Comparison of ENCODE assay signal across 1 cellular context in the genomic region with DNA sequence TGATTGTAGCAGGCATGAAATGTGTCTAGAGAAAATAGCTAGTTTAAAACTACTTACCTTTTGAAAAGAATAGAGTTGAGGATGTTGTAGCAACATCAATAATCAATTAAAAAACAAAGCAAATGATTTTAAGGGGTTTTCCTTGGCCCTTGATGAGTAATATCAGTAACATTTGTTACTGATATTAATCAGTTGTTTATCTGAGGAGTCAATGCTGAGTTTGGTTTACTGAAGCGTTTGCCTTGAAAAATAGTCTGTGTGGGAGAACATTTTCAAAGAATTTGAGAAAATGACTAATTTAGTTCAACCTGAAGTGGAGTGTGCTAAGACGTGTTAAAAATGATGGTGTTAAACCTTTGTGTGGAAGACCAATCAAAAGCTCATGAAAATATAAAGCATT.
TF ChIP-seq lines count a peak whose summit lies in the region.

No MANE protein-coding gene starts in this region.

TF ChIP-seq in GM12878, 131 proteins besides CTCF, POLR2A, EP300 and RAD21 (continued from another document and continues in another):
- TF ChIP-seq, protein P1, sequence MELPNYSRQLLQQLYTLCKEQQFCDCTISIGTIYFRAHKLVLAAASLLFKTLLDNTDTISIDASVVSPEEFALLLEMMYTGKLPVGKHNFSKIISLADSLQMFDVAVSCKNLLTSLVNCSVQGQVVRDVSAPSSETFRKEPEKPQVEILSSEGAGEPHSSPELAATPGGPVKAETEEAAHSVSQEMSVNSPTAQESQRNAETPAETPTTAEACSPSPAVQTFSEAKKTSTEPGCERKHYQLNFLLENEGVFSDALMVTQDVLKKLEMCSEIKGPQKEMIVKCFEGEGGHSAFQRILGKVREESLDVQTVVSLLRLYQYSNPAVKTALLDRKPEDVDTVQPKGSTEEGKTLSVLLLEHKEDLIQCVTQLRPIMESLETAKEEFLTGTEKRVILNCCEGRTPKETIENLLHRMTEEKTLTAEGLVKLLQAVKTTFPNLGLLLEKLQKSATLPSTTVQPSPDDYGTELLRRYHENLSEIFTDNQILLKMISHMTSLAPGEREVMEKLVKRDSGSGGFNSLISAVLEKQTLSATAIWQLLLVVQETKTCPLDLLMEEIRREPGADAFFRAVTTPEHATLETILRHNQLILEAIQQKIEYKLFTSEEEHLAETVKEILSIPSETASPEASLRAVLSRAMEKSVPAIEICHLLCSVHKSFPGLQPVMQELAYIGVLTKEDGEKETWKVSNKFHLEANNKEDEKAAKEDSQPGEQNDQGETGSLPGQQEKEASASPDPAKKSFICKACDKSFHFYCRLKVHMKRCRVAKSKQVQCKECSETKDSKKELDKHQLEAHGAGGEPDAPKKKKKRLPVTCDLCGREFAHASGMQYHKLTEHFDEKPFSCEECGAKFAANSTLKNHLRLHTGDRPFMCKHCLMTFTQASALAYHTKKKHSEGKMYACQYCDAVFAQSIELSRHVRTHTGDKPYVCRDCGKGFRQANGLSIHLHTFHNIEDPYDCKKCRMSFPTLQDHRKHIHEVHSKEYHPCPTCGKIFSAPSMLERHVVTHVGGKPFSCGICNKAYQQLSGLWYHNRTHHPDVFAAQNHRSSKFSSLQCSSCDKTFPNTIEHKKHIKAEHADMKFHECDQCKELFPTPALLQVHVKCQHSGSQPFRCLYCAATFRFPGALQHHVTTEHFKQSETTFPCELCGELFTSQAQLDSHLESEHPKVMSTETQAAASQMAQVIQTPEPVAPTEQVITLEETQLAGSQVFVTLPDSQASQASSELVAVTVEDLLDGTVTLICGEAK (IDR thresholded peaks at IDR 0.05; ENCODE audit: borderline replicate concordance) = no peak
- TF ChIP-seq FOXM1 (IDR thresholded peaks at IDR 0.05; ENCODE audit: low read depth, low read length) (peak; percentile 72; the same call in 1 of the 2 replicates), MEF2A (IDR thresholded peaks at IDR 0.05; ENCODE audit: insufficient read depth, low read depth, low read length) (0 out of 2 replicates have a peak, but pooled peaks have one; percentile 36), FOS (IDR thresholded peaks at IDR 0.05; ENCODE audit: borderline replicate concordance, extremely low read depth, insufficient read length) (no peak), DPF2 (IDR thresholded peaks at IDR 0.05) (peak; percentile 78), POLR2AphosphoS5 (IDR thresholded peaks at IDR 0.05; ENCODE audit: low read length) (no peak), NR2C1 (IDR thresholded peaks at IDR 0.05) (no peak), NFXL1 (IDR thresholded peaks at IDR 0.05; ENCODE audit: borderline replicate concordance) (no peak), PRDM15 (CRISPR knock-in tag; IDR thresholded peaks at IDR 0.05) (no peak), JUND (IDR thresholded peaks at IDR 0.05; ENCODE audit: low read depth, low read length) (no peak), ATF7 (IDR thresholded peaks at IDR 0.05; ENCODE audit: low read depth) (no peak), ZNF592 (IDR thresholded peaks at IDR 0.05) (no peak), SPI1 (IDR thresholded peaks at IDR 0.05; ENCODE audit: borderline replicate concordance, insufficient read depth, low read depth, low read length) (no peak), SREBF1 (IDR thresholded peaks at IDR 0.05; ENCODE audit: low read length) (no peak), CBFB (IDR thresholded peaks at IDR 0.05; ENCODE audit: low read depth) (no peak), IKZF2 (IDR thresholded peaks at IDR 0.05) (peak in 1 of 2 experiments; percentile 43; a peak in 1 of 4 replicates), BRCA1 (IDR thresholded peaks at IDR 0.05; ENCODE audit: low read depth, low read length) (no peak), RFX5 (IDR thresholded peaks at IDR 0.05; ENCODE audit: low read depth, low read length) (no peak), NKRF (conservative IDR thresholded peaks at IDR 0.05) (no peak), KLF5 (IDR thresholded peaks at IDR 0.05; ENCODE audit: partially characterized antibody) (no peak), NFYA (IDR thresholded peaks at IDR 0.05; ENCODE audit: borderline replicate concordance, low read depth, low read length) (no peak), SMC3 (IDR thresholded peaks at IDR 0.05; ENCODE audit: borderline replicate concordance, low read length) (no peak), MXI1 (IDR thresholded peaks at IDR 0.05; ENCODE audit: low read depth, low read length) (no peak), SREBF2 (IDR thresholded peaks at IDR 0.05; ENCODE audit: low read length) (no peak)
- TF ChIP-seq, protein P2, sequence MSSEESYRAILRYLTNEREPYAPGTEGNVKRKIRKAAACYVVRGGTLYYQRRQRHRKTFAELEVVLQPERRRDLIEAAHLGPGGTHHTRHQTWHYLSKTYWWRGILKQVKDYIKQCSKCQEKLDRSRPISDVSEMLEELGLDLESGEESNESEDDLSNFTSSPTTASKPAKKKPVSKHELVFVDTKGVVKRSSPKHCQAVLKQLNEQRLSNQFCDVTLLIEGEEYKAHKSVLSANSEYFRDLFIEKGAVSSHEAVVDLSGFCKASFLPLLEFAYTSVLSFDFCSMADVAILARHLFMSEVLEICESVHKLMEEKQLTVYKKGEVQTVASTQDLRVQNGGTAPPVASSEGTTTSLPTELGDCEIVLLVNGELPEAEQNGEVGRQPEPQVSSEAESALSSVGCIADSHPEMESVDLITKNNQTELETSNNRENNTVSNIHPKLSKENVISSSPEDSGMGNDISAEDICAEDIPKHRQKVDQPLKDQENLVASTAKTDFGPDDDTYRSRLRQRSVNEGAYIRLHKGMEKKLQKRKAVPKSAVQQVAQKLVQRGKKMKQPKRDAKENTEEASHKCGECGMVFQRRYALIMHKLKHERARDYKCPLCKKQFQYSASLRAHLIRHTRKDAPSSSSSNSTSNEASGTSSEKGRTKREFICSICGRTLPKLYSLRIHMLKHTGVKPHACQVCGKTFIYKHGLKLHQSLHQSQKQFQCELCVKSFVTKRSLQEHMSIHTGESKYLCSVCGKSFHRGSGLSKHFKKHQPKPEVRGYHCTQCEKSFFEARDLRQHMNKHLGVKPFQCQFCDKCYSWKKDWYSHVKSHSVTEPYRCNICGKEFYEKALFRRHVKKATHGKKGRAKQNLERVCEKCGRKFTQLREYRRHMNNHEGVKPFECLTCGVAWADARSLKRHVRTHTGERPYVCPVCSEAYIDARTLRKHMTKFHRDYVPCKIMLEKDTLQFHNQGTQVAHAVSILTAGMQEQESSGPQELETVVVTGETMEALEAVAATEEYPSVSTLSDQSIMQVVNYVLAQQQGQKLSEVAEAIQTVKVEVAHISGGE (CRISPR knock-in tag; IDR thresholded peaks at IDR 0.05) = no peak
- TF ChIP-seq, protein P3, sequence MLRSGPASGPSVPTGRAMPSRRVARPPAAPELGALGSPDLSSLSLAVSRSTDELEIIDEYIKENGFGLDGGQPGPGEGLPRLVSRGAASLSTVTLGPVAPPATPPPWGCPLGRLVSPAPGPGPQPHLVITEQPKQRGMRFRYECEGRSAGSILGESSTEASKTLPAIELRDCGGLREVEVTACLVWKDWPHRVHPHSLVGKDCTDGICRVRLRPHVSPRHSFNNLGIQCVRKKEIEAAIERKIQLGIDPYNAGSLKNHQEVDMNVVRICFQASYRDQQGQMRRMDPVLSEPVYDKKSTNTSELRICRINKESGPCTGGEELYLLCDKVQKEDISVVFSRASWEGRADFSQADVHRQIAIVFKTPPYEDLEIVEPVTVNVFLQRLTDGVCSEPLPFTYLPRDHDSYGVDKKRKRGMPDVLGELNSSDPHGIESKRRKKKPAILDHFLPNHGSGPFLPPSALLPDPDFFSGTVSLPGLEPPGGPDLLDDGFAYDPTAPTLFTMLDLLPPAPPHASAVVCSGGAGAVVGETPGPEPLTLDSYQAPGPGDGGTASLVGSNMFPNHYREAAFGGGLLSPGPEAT (IDR thresholded peaks at IDR 0.05; ENCODE audit: low read depth) = peak; percentile 35; the same call in 1 of the 2 replicates
- TF ChIP-seq, protein P4, sequence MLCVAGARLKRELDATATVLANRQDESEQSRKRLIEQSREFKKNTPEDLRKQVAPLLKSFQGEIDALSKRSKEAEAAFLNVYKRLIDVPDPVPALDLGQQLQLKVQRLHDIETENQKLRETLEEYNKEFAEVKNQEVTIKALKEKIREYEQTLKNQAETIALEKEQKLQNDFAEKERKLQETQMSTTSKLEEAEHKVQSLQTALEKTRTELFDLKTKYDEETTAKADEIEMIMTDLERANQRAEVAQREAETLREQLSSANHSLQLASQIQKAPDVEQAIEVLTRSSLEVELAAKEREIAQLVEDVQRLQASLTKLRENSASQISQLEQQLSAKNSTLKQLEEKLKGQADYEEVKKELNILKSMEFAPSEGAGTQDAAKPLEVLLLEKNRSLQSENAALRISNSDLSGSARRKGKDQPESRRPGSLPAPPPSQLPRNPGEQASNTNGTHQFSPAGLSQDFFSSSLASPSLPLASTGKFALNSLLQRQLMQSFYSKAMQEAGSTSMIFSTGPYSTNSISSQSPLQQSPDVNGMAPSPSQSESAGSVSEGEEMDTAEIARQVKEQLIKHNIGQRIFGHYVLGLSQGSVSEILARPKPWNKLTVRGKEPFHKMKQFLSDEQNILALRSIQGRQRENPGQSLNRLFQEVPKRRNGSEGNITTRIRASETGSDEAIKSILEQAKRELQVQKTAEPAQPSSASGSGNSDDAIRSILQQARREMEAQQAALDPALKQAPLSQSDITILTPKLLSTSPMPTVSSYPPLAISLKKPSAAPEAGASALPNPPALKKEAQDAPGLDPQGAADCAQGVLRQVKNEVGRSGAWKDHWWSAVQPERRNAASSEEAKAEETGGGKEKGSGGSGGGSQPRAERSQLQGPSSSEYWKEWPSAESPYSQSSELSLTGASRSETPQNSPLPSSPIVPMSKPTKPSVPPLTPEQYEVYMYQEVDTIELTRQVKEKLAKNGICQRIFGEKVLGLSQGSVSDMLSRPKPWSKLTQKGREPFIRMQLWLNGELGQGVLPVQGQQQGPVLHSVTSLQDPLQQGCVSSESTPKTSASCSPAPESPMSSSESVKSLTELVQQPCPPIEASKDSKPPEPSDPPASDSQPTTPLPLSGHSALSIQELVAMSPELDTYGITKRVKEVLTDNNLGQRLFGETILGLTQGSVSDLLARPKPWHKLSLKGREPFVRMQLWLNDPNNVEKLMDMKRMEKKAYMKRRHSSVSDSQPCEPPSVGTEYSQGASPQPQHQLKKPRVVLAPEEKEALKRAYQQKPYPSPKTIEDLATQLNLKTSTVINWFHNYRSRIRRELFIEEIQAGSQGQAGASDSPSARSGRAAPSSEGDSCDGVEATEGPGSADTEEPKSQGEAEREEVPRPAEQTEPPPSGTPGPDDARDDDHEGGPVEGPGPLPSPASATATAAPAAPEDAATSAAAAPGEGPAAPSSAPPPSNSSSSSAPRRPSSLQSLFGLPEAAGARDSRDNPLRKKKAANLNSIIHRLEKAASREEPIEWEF (IDR thresholded peaks at IDR 0.05; ENCODE audit: insufficient replicate concordance, low read depth, low read length) = peak; percentile 86
